ENCODE assay signal across 19 cellular contexts in the genomic region with DNA sequence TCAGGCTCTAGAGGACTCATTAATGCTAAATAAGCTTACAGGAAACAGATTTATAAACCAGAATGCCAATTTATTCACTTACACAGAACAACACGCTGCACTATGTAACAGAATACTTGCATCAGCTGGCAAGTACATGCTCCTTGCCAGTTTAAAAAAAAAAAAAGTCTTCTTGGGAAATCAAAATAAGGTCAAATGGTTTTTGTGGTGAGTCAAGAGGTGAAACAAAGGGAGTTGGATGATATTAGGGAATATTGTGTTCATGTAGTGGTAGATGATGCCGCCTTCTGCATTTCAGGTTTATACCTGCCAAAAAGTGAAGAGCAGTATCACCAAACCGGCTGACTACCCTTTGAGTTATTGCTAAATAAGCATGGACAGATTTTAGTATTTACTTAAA.
"Had no signal": no experiment of that assay in that cellular context is flagged by ENCODE, and none has a peak within 500 bp of the region (broad histone marks: within the 10 kb centered on the region; RNA-seq: fewer than 3 reads in every experiment).

No MANE protein-coding gene starts in this region.

- H3K36me3 ChIP-seq: adrenal gland, cardiac muscle cell, esophagus muscularis mucosa, gastrocnemius medialis, thoracic aorta, upper lobe of left lung had no signal

- H3K27me3 ChIP-seq: adrenal gland, cardiac muscle cell, esophagus muscularis mucosa, gastrocnemius medialis, upper lobe of left lung had no signal

- H3K4me1 ChIP-seq: adrenal gland, gastrocnemius medialis, upper lobe of left lung had no signal

- DNase-seq: activated CD4-positive, alpha-beta T cell treated with anti-CD3 and anti-CD28 coated beads, Interleukin-2, amount 50 U/mL, for 48 hours; activated gamma-delta T cell; adrenal gland; effector CD8-positive, alpha-beta T cell; gastrocnemius medialis; head of caudate nucleus; occipital lobe; right cardiac atrium; small intestine; stimulated activated CD4-positive, alpha-beta T cell treated with anti-CD3 and anti-CD28 coated beads, Interleukin-15, amount 100 ng/mL, for 24 hours; stimulated activated CD4-positive, alpha-beta T cell treated with anti-CD3 and anti-CD28 coated beads, Interleukin-2, amount 100 ng/mL, for 48 hours; stimulated activated naive CD8-positive, alpha-beta T cell treated with anti-CD3 and anti-CD28 coated beads, Interleukin-15, amount 100 ng/mL, for 72 hours; SW 1271; T-helper 2 cell; upper lobe of left lung had no signal

- ATAC-seq: gastrocnemius medialis; left lobe of liver; right cardiac atrium; stimulated activated naive CD8-positive, alpha-beta T cell treated with anti-CD3 and anti-CD28 coated beads, Interleukin-15, amount 100 ng/mL, for 72 hours had no signal

- H3K27ac ChIP-seq: adrenal gland, cardiac muscle cell, esophagus muscularis mucosa, gastrocnemius medialis, thoracic aorta, upper lobe of left lung had no signal

- H3K9me3 ChIP-seq: adrenal gland, esophagus muscularis mucosa, gastrocnemius medialis, thoracic aorta, upper lobe of left lung had no signal

- H3K4me3 ChIP-seq: adrenal gland, cardiac muscle cell, esophagus muscularis mucosa, gastrocnemius medialis, thoracic aorta, upper lobe of left lung had no signal
